In the genomic region with DNA sequence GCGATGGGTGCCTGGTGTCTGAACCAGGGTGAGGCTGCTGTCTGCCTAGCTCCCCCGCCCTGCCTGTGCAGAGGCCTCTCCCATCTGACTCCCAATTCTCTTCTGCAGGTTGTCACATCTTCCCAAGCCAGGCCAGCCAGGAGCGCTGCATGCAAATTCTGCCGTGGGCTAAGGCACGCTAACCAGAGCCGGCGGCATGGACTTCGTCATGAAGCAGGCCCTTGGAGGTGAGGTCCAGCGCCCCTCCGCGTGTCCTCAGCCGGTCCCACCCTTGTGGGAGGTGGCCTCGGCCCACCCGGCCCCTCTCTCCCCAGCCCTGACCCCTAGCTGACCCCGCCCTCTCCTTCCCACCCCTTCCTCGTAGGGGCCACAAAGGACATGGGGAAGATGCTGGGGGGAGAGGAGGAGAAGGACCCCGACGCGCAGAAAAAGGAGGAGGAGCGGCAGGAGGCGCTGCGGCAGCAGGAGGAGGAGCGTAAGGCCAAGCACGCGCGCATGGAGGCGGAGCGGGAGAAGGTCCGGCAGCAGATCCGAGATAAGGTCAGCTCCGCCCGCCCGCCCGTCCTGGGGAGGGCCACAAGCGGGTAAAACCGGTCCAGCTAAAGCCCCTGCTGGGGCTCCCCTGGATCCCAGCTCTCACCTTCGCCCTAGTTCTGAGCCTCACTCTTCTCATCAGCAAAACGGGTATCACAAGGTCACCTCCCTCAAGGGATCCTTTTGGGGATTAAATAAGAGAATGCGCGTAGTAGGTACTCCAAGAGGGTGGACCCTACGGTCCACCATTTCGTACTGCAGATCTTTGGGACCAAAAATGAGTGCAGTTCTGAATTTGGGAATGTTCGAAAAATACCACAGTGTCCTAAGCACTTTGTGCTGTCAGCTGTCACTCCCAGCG, we compare ENCODE assay signal across 33 cellular contexts. TPM values are rescaled to one million over a fixed set of nuclear protein-coding genes. Genes with fewer than 3 reads are reported as not detected.
DNase-seq lines count a peak whose midpoint lies in the region; TF ChIP-seq lines count a peak whose summit lies in the region.
"Had no signal": no experiment of that assay in that cellular context is flagged by ENCODE, and none has a peak within 500 bp of the region (broad histone marks: within the 10 kb centered on the region; RNA-seq: fewer than 3 reads in every experiment).

No MANE protein-coding gene starts in this region.

- no peak overlapping the region for H3K14ac ChIP-seq in H9 (ENCODE audit: insufficient read depth, low read length)

- H2BK5ac ChIP-seq in H9 (ENCODE audit: insufficient read length, low read length) = no peak overlapping the region

- H3F3A ChIP-seq in smooth muscle cell (ENCODE audit: low read depth) = no peaks in the 10 kb centered on the region

- no peak overlapping the region for H4K91ac ChIP-seq in H9 (ENCODE audit: insufficient read length, low read depth, low read length)

- H3K9ac ChIP-seq in H9 (ENCODE audit: extremely low read depth, insufficient read length, low read length) (no peak overlapping the region), endodermal cell (ENCODE audit: extremely low read depth, low read length, poor library complexity, severe bottlenecking) (no peak overlapping the region), smooth muscle cell (ENCODE audit: low read depth) (no peak overlapping the region)
- H3K9ac ChIP-seq: SK-N-SH had no signal

- no peaks in the 10 kb centered on the region for H3K36me3 Mint-ChIP-seq in H9 (ENCODE audit: insufficient read depth in 1 of 3, low read depth in 3 of 3)
- H3K36me3 Mint-ChIP-seq in endodermal cell (ENCODE audit: low read depth) = no peaks in the 10 kb centered on the region
- peaks cover 0 to 5% (median 0%) of the 10 kb centered on the region in 3 donors for H3K36me3 Mint-ChIP-seq in immature natural killer cell
- H3K36me3 Mint-ChIP-seq: mesothelial cell of epicardium had no signal

- intact Hi-C loops in spleen (cut with DNase I; ENCODE audit: low total_unique reads) = no loop called here

- H2BK15ac ChIP-seq in H9 (ENCODE audit: low read depth, low read length) = no peak overlapping the region

- H3K18ac ChIP-seq in H9 (ENCODE audit: insufficient read length, low read depth, low read length) = no peak overlapping the region

- H2AK5ac ChIP-seq in H9 (ENCODE audit: insufficient read length, low read length) = no peak overlapping the region

- H3K27ac Mint-ChIP-seq in H9 (no peak overlapping the region), endodermal cell (no peak overlapping the region), immature natural killer cell (no peak overlapping the region)
- H3K27ac Mint-ChIP-seq: activated CD4-positive, alpha-beta T cell treated with anti-CD3 and anti-CD28 coated beads, Interleukin-2, amount 10 ng/mL, durations not matched to agents 24 days and 14 days; brain; CD8-positive, alpha-beta memory T cell; effector memory CD8-positive, alpha-beta T cell; mesothelial cell of epicardium had no signal

- H2AFZ ChIP-seq in H9 (ENCODE audit: low read length) (no peak overlapping the region), smooth muscle cell (ENCODE audit: low read depth) (no peak overlapping the region)

- H3K79me1 ChIP-seq in H9 (ENCODE audit: insufficient read depth, low read depth, low read length, poor library complexity, severe bottlenecking) = no peaks in the 10 kb centered on the region

- no peak overlapping the region for H2BK12ac ChIP-seq in H9 (ENCODE audit: insufficient read length, low read depth, low read length)

- no peaks in the 10 kb centered on the region; a peak in 1 of 5 replicates for H3K9me3 Mint-ChIP-seq in H9
- no peaks in the 10 kb centered on the region for H3K9me3 Mint-ChIP-seq in endodermal cell
- H3K9me3 Mint-ChIP-seq in immature natural killer cell = peaks cover 0 to 3% (median 0%) of the 10 kb centered on the region in 6 donors
- H3K9me3 Mint-ChIP-seq: activated CD4-positive, alpha-beta T cell treated with anti-CD3 and anti-CD28 coated beads, Interleukin-2, amount 10 ng/mL, durations not matched to agents 24 days and 14 days; brain; effector memory CD8-positive, alpha-beta T cell; mesothelial cell of epicardium had no signal

- H3K27me3 Mint-ChIP-seq in H9 (ENCODE audit: low read depth) (peaks cover 53% of the 10 kb centered on the region), endodermal cell (ENCODE audit: insufficient read depth) (peaks cover 48% of the 10 kb centered on the region), immature natural killer cell (ENCODE audit: low read depth in 3 of 3) (peaks cover 9 to 10% (median 9%) of the 10 kb centered on the region in 3 donors)

- H2BK20ac ChIP-seq in H9 (ENCODE audit: low read depth, low read length, poor library complexity, severe bottlenecking) = no peak overlapping the region

- no peaks in the 10 kb centered on the region for H3K79me2 ChIP-seq in H9 (ENCODE audit: insufficient read depth, low read length)
- H3K79me2 ChIP-seq in smooth muscle cell (ENCODE audit: low read depth) = no peaks in the 10 kb centered on the region

- TF ChIP-seq CTCF in H9 (conservative IDR thresholded peaks at IDR 0.05) (peak; percentile 16; the same call in 1 of the 3 replicates), endodermal cell (conservative IDR thresholded peaks at IDR 0.05) (peak; percentile 27), smooth muscle cell (IDR thresholded peaks at IDR 0.05; ENCODE audit: borderline replicate concordance, insufficient read depth, poor library complexity, severe bottlenecking) (no peak), spleen (IDR thresholded peaks at IDR 0.05 in 8 of 11, conservative IDR thresholded peaks at IDR 0.05 in 3 of 11) (no peak), WERI-Rb-1 (IDR thresholded peaks at IDR 0.05; ENCODE audit: low read depth, low read length) (no peak)

- whole genome bisulfite sequencing in H9 (ENCODE audit: extremely low coverage, insufficient read length, low lambda C conversion rate) = no CpG with 5 or more reads among the region's 44 CpGs
- 52 to 70% methylated on average over 29 to 41 of the region's 44 CpGs for WGBS in endodermal cell (ENCODE audit: insufficient coverage in 1 of 2, insufficient read length in 1 of 2), 2 experiments
- 29% methylated on average over 35 of the region's 44 CpGs for WGBS in smooth muscle cell (ENCODE audit: low lambda C conversion rate)
- WGBS in spleen, 5 donors = 24 to 37% (median 24%) methylated on average over 24 to 44 of the region's 44 CpGs

- no peak overlapping the region for H3K56ac ChIP-seq in H9 (ENCODE audit: insufficient read length, low read depth, low read length)

- no peak overlapping the region for H3K4me3 ChIP-seq in endodermal cell (ENCODE audit: low read length)
- H3K4me3 ChIP-seq in smooth muscle cell = peak overlapping the region; percentile 34
- H3K4me3 ChIP-seq in spleen = no peak overlapping the region
- no peak overlapping the region for H3K4me3 ChIP-seq in WERI-Rb-1 (ENCODE audit: low read depth, low read length)
- H3K4me3 ChIP-seq: adrenal gland, esophagus squamous epithelium, gastrocnemius medialis, left lung, right lobe of liver, upper lobe of right lung had no signal

- H3K36me3 ChIP-seq in endodermal cell (ENCODE audit: control insufficient read depth, insufficient read depth, low read length) (no peaks in the 10 kb centered on the region), smooth muscle cell (ENCODE audit: low read depth) (no peaks in the 10 kb centered on the region), spleen (no peaks in the 10 kb centered on the region), WERI-Rb-1 (peaks cover 6% of the 10 kb centered on the region)
- H3K36me3 ChIP-seq: adrenal gland, esophagus squamous epithelium, gastrocnemius medialis, left lung, right lobe of liver, upper lobe of right lung had no signal

- H3T11ph ChIP-seq in H9 (ENCODE audit: low read length) = no peak overlapping the region

- no peak overlapping the region for H2BK120ac ChIP-seq in H9 (ENCODE audit: low read depth, low read length, poor library complexity, severe bottlenecking)

- H3K4me2 ChIP-seq in H9 (ENCODE audit: insufficient read depth, insufficient read length, low read length) (peak overlapping the region; percentile 31), smooth muscle cell (peak overlapping the region; percentile 78)
- H3K4me2 ChIP-seq: SK-N-SH had no signal

- H3K4me1 Mint-ChIP-seq in H9 = peaks cover 26 to 38% of the 10 kb centered on the region in 2 experiments
- peaks cover 4% of the 10 kb centered on the region for H3K4me1 Mint-ChIP-seq in endodermal cell
- H3K4me1 Mint-ChIP-seq in immature natural killer cell = no peaks in the 10 kb centered on the region
- H3K4me1 Mint-ChIP-seq: mesothelial cell of epicardium had no signal

- no peak overlapping the region for H4K5ac ChIP-seq in H9 (ENCODE audit: insufficient read length, low read depth, low read length)

- no peak overlapping the region for H3K4ac ChIP-seq in H9 (ENCODE audit: low read depth, low read length)

- no peak overlapping the region for H4K8ac ChIP-seq in H9 (replicated peaks; ENCODE audit: insufficient read length, low read depth, low read length)

- no peak overlapping the region for H3K23ac ChIP-seq in H9 (ENCODE audit: insufficient read length, low read depth, low read length)

- H3K4me1 ChIP-seq in H9 (ENCODE audit: insufficient read depth, low read length) (no peaks in the 10 kb centered on the region), endodermal cell (ENCODE audit: control insufficient read depth, insufficient read depth, low read length) (no peaks in the 10 kb centered on the region), smooth muscle cell (ENCODE audit: low read depth) (no peaks in the 10 kb centered on the region), spleen (no peaks in the 10 kb centered on the region)
- H3K4me1 ChIP-seq: adrenal gland, esophagus squamous epithelium, gastrocnemius medialis, left lung, right lobe of liver, upper lobe of right lung had no signal

- DNase-seq in H9 (peak; percentile 77), endodermal cell (peak; percentile 83), islet precursor cell (peak; percentile 74), smooth muscle cell (lab: John Stamatoyannopoulos, UW; ENCODE audit: unreplicated experiment) (no peak), spleen (no peak), OCI-M2 (lab: John Stamatoyannopoulos, UW; ENCODE audit: unreplicated experiment) (no peak), immature natural killer cell (no peak), WERI-Rb-1 (no peak)
- DNase-seq: activated CD4-positive, alpha-beta T cell treated with anti-CD3 and anti-CD28 coated beads, Interleukin-2, amount 10 ng/mL, durations not matched to agents 24 days and 14 days; activated naive CD4-positive, alpha-beta T cell treated with Interleukin-2 at 50 U/mL for 16 hours; activated T-cell treated with anti-CD3 and anti-CD28 coated beads, Interleukin-2, amount 50 U/mL, for 48 hours; adrenal gland; AML-193; CD8-positive, alpha-beta memory T cell; effector memory CD8-positive, alpha-beta T cell; esophagus squamous epithelium; gastrocnemius medialis; GF-D8; HCEC 1CT; naive thymus-derived CD8-positive, alpha-beta T cell; NCI-H1417; NCI-H2081 treated with DMSO at 0.1 percent for 48 hours; NCI-H345; NCI-H748 treated with DMSO at 0.1 percent for 48 hours; right lobe of liver; SK-N-SH; stimulated activated CD4-positive, alpha-beta T cell treated with anti-CD3 and anti-CD28 coated beads, Interleukin-15, amount 100 ng/mL, for 24 hours; T-helper 2 cell; upper lobe of right lung had no signal

- no peak for TF ChIP-seq POLR2A in spleen (IDR thresholded peaks at IDR 0.05)

- H3K4me3 Mint-ChIP-seq in H9 = peak overlapping the region in 1 of 2 experiments; percentile 41; a peak in 4 of 5 replicates
- H3K4me3 Mint-ChIP-seq in endodermal cell = peak overlapping the region; percentile 32
- H3K4me3 Mint-ChIP-seq in immature natural killer cell = no peak overlapping the region
- H3K4me3 Mint-ChIP-seq: activated CD4-positive, alpha-beta T cell treated with anti-CD3 and anti-CD28 coated beads, Interleukin-2, amount 10 ng/mL, durations not matched to agents 24 days and 14 days; brain; CD8-positive, alpha-beta memory T cell; effector memory CD8-positive, alpha-beta T cell; naive thymus-derived CD8-positive, alpha-beta T cell had no signal

- H3K23me2 ChIP-seq in H9 (ENCODE audit: insufficient read length, low read depth, low read length, poor library complexity, severe bottlenecking) = no peaks in the 10 kb centered on the region

- no peaks in the 10 kb centered on the region; the same call in 1 of the 2 replicates for H3K27me3 ChIP-seq in H9 (ENCODE audit: insufficient read depth, low read length)
- peaks cover 42% of the 10 kb centered on the region for H3K27me3 ChIP-seq in endodermal cell (ENCODE audit: control insufficient read depth, insufficient read depth, low read length, poor library complexity, severe bottlenecking)
- H3K27me3 ChIP-seq in smooth muscle cell (ENCODE audit: low read depth) = peaks cover 59% of the 10 kb centered on the region
- H3K27me3 ChIP-seq in spleen (replicated peaks in 1 of 7) = peaks cover 2 to 78% (median 32%) of the 10 kb centered on the region in 7 donors
- no peaks in the 10 kb centered on the region for H3K27me3 ChIP-seq in WERI-Rb-1 (ENCODE audit: insufficient read depth, low read depth, severe bottlenecking)
- H3K27me3 ChIP-seq: right lobe of liver had no signal

- H3K27ac ChIP-seq in H9 (ENCODE audit: insufficient read length, low read depth, low read length) = no peak overlapping the region
- no peak overlapping the region for H3K27ac ChIP-seq in endodermal cell (ENCODE audit: low read depth, low read length)
- no peak overlapping the region for H3K27ac ChIP-seq in smooth muscle cell (ENCODE audit: low read depth)
- no peak overlapping the region for H3K27ac ChIP-seq in spleen
- H3K27ac ChIP-seq in WERI-Rb-1 = no peak overlapping the region
- H3K27ac ChIP-seq: adrenal gland, esophagus squamous epithelium, gastrocnemius medialis, left lung, right lobe of liver, upper lobe of right lung had no signal

- H3K9me3 ChIP-seq in H9 (ENCODE audit: control insufficient read depth, low read depth, low read length) = no peaks in the 10 kb centered on the region
- no peaks in the 10 kb centered on the region for H3K9me3 ChIP-seq in endodermal cell (ENCODE audit: control insufficient read depth, low read length)
- no peaks in the 10 kb centered on the region for H3K9me3 ChIP-seq in smooth muscle cell (replicated peaks; ENCODE audit: low read depth)
- no peaks in the 10 kb centered on the region for H3K9me3 ChIP-seq in spleen
- no peaks in the 10 kb centered on the region for H3K9me3 ChIP-seq in WERI-Rb-1 (ENCODE audit: severe bottlenecking)
- H3K9me3 ChIP-seq: adrenal gland, esophagus squamous epithelium, gastrocnemius medialis, left lung, right lobe of liver, SK-N-SH, upper lobe of right lung had no signal

- H4K20me1 ChIP-seq in H9 (ENCODE audit: control insufficient read depth, insufficient read depth, insufficient read length) (no peaks in the 10 kb centered on the region), smooth muscle cell (ENCODE audit: low read depth) (no peaks in the 10 kb centered on the region)

RNA-seq across cellular contexts. Expression of gene CPLX2, which starts 7.4 kb away (rescaled TPM):
- total RNA-seq in H9 (2021) = 1.2 and 1.9 TPM in 2 replicates
- not detected for total RNA-seq in endodermal cell
- 9.9 TPM for polyA plus RNA-seq in endodermal cell (2013, experiment 1 of 2)
- 10.4 TPM for polyA plus RNA-seq in endodermal cell (2013, experiment 2 of 2)
- total RNA-seq in smooth muscle cell = not detected in 2 replicates
- polyA plus RNA-seq in smooth muscle cell = 0.33 TPM in 1 of 2 replicates, not detected in the other
- total RNA-seq in spleen = not detected
- polyA plus RNA-seq in spleen = under 1 TPM in 1 of 3 donors, not detected in 2; 0.10 TPM
- polyA plus RNA-seq in immature natural killer cell = not detected
- total RNA-seq: activated CD4-positive, alpha-beta T cell treated with anti-CD3 and anti-CD28 coated beads, Interleukin-2, amount 10 ng/mL, durations not matched to agents 24 days and 14 days; CD8-positive, alpha-beta memory T cell; gastrocnemius medialis; left lung; M059J; mesothelial cell of epicardium; naive thymus-derived CD8-positive, alpha-beta T cell; upper lobe of right lung had no signal
- polyA plus RNA-seq: CD8-positive, alpha-beta memory T cell; naive thymus-derived CD8-positive, alpha-beta T cell had no signal

Comparison
In these comparisons a context has a peak if more than half of its experiments do, and no peak if none do; other contexts are left out.
1. DNase-seq: peak in H9 (single experiment), endodermal cell (single experiment) and islet precursor cell (single experiment); none in smooth muscle cell (single experiment), spleen (single experiment), OCI-M2 (single experiment), immature natural killer cell (0 of 3) and WERI-Rb-1 (single experiment).
2. CTCF ChIP-seq: peak in H9 (single experiment) and endodermal cell (single experiment); none in smooth muscle cell (single experiment), spleen (0 of 11) and WERI-Rb-1 (single experiment).